In genomic region chr16:10536814-10537389, GRCh38 we compare ENCODE assay signal across 20 cellular contexts. TPM values are rescaled to one million over a fixed set of nuclear protein-coding genes. Genes with fewer than 3 reads are reported as not detected.
DNase-seq lines count a peak whose midpoint lies in the region; ATAC-seq, FAIRE-seq and TF ChIP-seq lines count a peak whose summit lies in the region.
"Had no signal": no experiment of that assay in that cellular context is flagged by ENCODE, and none has a peak within 500 bp of the region (broad histone marks: within the 10 kb centered on the region; RNA-seq: fewer than 3 reads in every experiment).

No MANE protein-coding gene starts in this region.

- H3K4me1 ChIP-seq in HCT116 (ENCODE audit: control insufficient read depth in 1 of 2, insufficient read depth in 2 of 2, low read length in 2 of 2) (peaks cover 10 to 21% of the 10 kb centered on the region in 2 experiments), GM12878 (ENCODE audit: control insufficient read depth, insufficient read depth, low read length) (no peaks in the 10 kb centered on the region)

- DNase-seq in GM12865 (ENCODE audit: low read depth) (peak; percentile 58), HCT116 (ENCODE audit: low read depth, low spot score) (no peak), GM12878 (ENCODE audit: low read depth, low spot score) (peak; percentile 35), left lobe of liver (ENCODE audit: low spot score) (peak; percentile 51), NCI-H1436 treated with DMSO at 0.1 percent for 48 hours (lab: John Stamatoyannopoulos, UW) (no peak)
- no peak for DNase-seq in activated effector memory CD4-positive, alpha-beta T cell treated with anti-CD3 and anti-CD28 coated beads, Interleukin-2, amount 50 U/mL, for 16 hours
- no peak for DNase-seq in activated CD8-positive, alpha-beta T cell treated with anti-CD3 and anti-CD28 coated beads, Interleukin-2, amount 10 ng/mL, durations not matched to agents 7 days and 5 days
- DNase-seq: ACHN; CD4-positive, alpha-beta memory T cell; GF-D8; MG63; NCI-H1092 treated with DMSO at 0.1 percent for 48 hours; NCI-H187; NCI-H2171; NCI-H774; SHP77 treated with DMSO at 0.1 percent for 48 hours had no signal

- TF ChIP-seq CTCF in GM12865 (IDR thresholded peaks at IDR 0.05; ENCODE audit: insufficient read depth, low read depth, low read length, missing control alignments) (no peak), HCT116 (IDR thresholded peaks at IDR 0.05 in 2 of 3, conservative IDR thresholded peaks at IDR 0.05 in 1 of 3; ENCODE audit: borderline replicate concordance in 1 of 3, insufficient read depth in 1 of 3, low read depth in 2 of 3, low read length in 2 of 3) (no peak), GM12878 (IDR thresholded peaks at IDR 0.05 in 2 of 3, conservative IDR thresholded peaks at IDR 0.05 in 1 of 3; ENCODE audit: control insufficient read depth in 2 of 3, extremely low read depth in 1 of 3, insufficient read depth in 1 of 3, low read depth in 3 of 3, low read length in 3 of 3) (no peak)

- POLR2A ChIA-PET in HCT116 (lab: Charles Lee) (no interaction called here), GM12878 (lab: Charles Lee) (no interaction called here)
- POLR2A ChIA-PET in activated CD8-positive, alpha-beta T cell treated with anti-CD3 and anti-CD28 coated beads, Interleukin-2, amount 10 ng/mL, durations not matched to agents 7 days and 5 days (lab: Charles Lee) = no interaction called here

- H3K27ac Mint-ChIP-seq in activated CD8-positive, alpha-beta T cell treated with anti-CD3 and anti-CD28 coated beads, Interleukin-2, amount 10 ng/mL, durations not matched to agents 7 days and 5 days = no peak overlapping the region
- H3K27ac Mint-ChIP-seq: B cell; CD4-positive, alpha-beta memory T cell had no signal

- CTCF ChIA-PET in HCT116 (lab: Charles Lee) (no interaction called here), GM12878 (lab: Yijun Ruan, JAX) (interaction anchor here (1.1 to 1.8 kb wide), 2 partner anchors 14 to 199 kb away, joined by 3 to 6 read pairs; no protein-coding TSS in a partner anchor)
- CTCF ChIA-PET in activated CD8-positive, alpha-beta T cell treated with anti-CD3 and anti-CD28 coated beads, Interleukin-2, amount 10 ng/mL, durations not matched to agents 7 days and 5 days (lab: Charles Lee) = interaction anchor here (0.8 kb wide), 1 partner anchor 73 kb away, joined by 3 read pairs; no protein-coding TSS in a partner anchor

- no TSS peak for BruUV-seq in HCT116 (replicated peaks; lab: Mats Ljungman, UMichigan)
- no TSS peak for BruUV-seq in GM12878 (replicated peaks; lab: Mats Ljungman, UMichigan)

- in situ Hi-C loops in GM12878 (cut with MboI) = no loop called here

- intact Hi-C loops in HCT116 (cut with micrococcal nuclease) (no loop called here), GM12878 (cut with micrococcal nuclease; ENCODE audit: unreplicated experiment) (loop anchor here (5.0 kb wide), 1 partner anchor 60 kb away; no protein-coding TSS in a partner anchor)

- 20% methylated on average over 5 of the region's 5 CpGs for WGBS in GM12878 (ENCODE audit: insufficient coverage, insufficient replicate concordance, low lambda C conversion rate, missing lambda C conversion rate)

- RAD21 ChIA-PET in HCT116 (lab: Charles Lee; ENCODE audit: low non-redundant PET in 1 of 2, low total read pairs in 2 of 2, uncharacterized antibody in 2 of 2, unreplicated experiment in 2 of 2) = no interaction called here
- RAD21 ChIA-PET in GM12878 (lab: Charles Lee; ENCODE audit: unreplicated experiment) = interaction anchor here (1.0 kb wide), 1 partner anchor 60 kb away, joined by 3 read pairs; no protein-coding TSS in a partner anchor

- FAIRE-seq in GM12878 (lab: Jason Lieb, UNC) = no peak
- FAIRE-seq: GM18507 had no signal

- no peaks in the 10 kb centered on the region for H3K9me2 ChIP-seq in HCT116 (ENCODE audit: insufficient read depth)

- H3K4me2 ChIP-seq in HCT116 (ENCODE audit: low read length) (peak overlapping the region; percentile 9; the same call in 1 of the 2 replicates), GM12878 (ENCODE audit: control insufficient read depth, insufficient read depth) (no peak overlapping the region)
- H3K4me2 ChIP-seq: KMS-11 had no signal

- peaks cover 0 to 5% of the 10 kb centered on the region in 2 experiments; a peak in 2 of 4 replicates for H3K36me3 ChIP-seq in HCT116 (ENCODE audit: control insufficient read depth in 1 of 2, insufficient read depth in 2 of 2, low read length in 2 of 2)
- no peaks in the 10 kb centered on the region for H3K36me3 ChIP-seq in GM12878 (ENCODE audit: control insufficient read depth in 2 of 2, insufficient read depth in 2 of 2, low read length in 1 of 2)

- H4K20me1 ChIP-seq in HCT116 (ENCODE audit: insufficient read depth) (no peaks in the 10 kb centered on the region), GM12878 (ENCODE audit: control insufficient read depth, insufficient read depth) (no peaks in the 10 kb centered on the region)

- H3K27ac ChIP-seq in HCT116 (ENCODE audit: low read depth, low read length) = no peak overlapping the region
- H3K27ac ChIP-seq in GM12878 (ENCODE audit: control insufficient read depth, insufficient read depth) = no peak overlapping the region
- H3K27ac ChIP-seq: KMS-11 had no signal

- no peak for ATAC-seq in HCT116
- peak; percentile 88 for ATAC-seq in GM12878
- ATAC-seq in left lobe of liver = peak; percentile 76
- no peak for ATAC-seq in GM18502 (IDR thresholded peaks at IDR 0.05; ENCODE audit: poor library complexity, unreplicated experiment)
- no peak for ATAC-seq in activated CD8-positive, alpha-beta T cell treated with anti-CD3 and anti-CD28 coated beads, Interleukin-2, amount 10 ng/mL, durations not matched to agents 7 days and 5 days

- SMC1A ChIA-PET in GM12878 (lab: Charles Lee; ENCODE audit: uncharacterized antibody, unreplicated experiment) = interaction anchor here (0.7 to 0.9 kb wide), 2 partner anchors 16 to 22 kb away, joined by 3 to 4 read pairs; no protein-coding TSS in a partner anchor

- H3K4me3 ChIP-seq in GM12865 (ENCODE audit: low read depth, low read length) (no peak overlapping the region), HCT116 (replicated peaks in 1 of 2; ENCODE audit: low read depth in 1 of 2, low read length in 2 of 2) (no peak overlapping the region), GM12878 (no peak overlapping the region)
- H3K4me3 ChIP-seq: MG63 had no signal

- H3K9ac ChIP-seq in HCT116 (ENCODE audit: low read length) (no peak overlapping the region), GM12878 (ENCODE audit: control insufficient read depth, insufficient read depth, low read length) (no peak overlapping the region)
- H3K9ac ChIP-seq: KMS-11 had no signal

- no peaks in the 10 kb centered on the region for H3K4me1 Mint-ChIP-seq in activated CD8-positive, alpha-beta T cell treated with anti-CD3 and anti-CD28 coated beads, Interleukin-2, amount 10 ng/mL, durations not matched to agents 7 days and 5 days (ENCODE audit: low read depth)
- H3K4me1 Mint-ChIP-seq: B cell; CD4-positive, alpha-beta memory T cell had no signal

- H3K9me3 ChIP-seq in HCT116 (ENCODE audit: control insufficient read depth in 1 of 2, insufficient read depth in 1 of 2, low read depth in 1 of 2, low read length in 2 of 2) (no peaks in the 10 kb centered on the region), GM12878 (replicated peaks; ENCODE audit: control insufficient read depth, insufficient read depth, low read length) (no peaks in the 10 kb centered on the region)
- H3K9me3 ChIP-seq: MG63 had no signal

- no peaks in the 10 kb centered on the region for H3K36me3 Mint-ChIP-seq in activated CD8-positive, alpha-beta T cell treated with anti-CD3 and anti-CD28 coated beads, Interleukin-2, amount 10 ng/mL, durations not matched to agents 7 days and 5 days (ENCODE audit: low read depth)
- H3K36me3 Mint-ChIP-seq: CD4-positive, alpha-beta memory T cell had no signal

- H3K79me2 ChIP-seq in HCT116 (ENCODE audit: insufficient read depth, low read length) (no peaks in the 10 kb centered on the region), GM12878 (ENCODE audit: control insufficient read depth, insufficient read depth, low read length) (no peaks in the 10 kb centered on the region)

- no peak overlapping the region for H2AFZ ChIP-seq in HCT116 (ENCODE audit: low read depth, low read length, poor library complexity, severe bottlenecking)
- no peak overlapping the region for H2AFZ ChIP-seq in GM12878 (ENCODE audit: control insufficient read depth, low read depth, low read length)

- peak in 1 of 2 experiments; percentile 26; a peak in 2 of 4 replicates for TF ChIP-seq EP300 in GM12878 (IDR thresholded peaks at IDR 0.05; ENCODE audit: borderline replicate concordance in 1 of 2, control insufficient read depth in 1 of 2, low read depth in 2 of 2, low read length in 2 of 2)

- no peaks in the 10 kb centered on the region for H3K27me3 Mint-ChIP-seq in activated CD8-positive, alpha-beta T cell treated with anti-CD3 and anti-CD28 coated beads, Interleukin-2, amount 10 ng/mL, durations not matched to agents 7 days and 5 days (ENCODE audit: low read depth)

- TF ChIP-seq RAD21 in HCT116 (IDR thresholded peaks at IDR 0.05; ENCODE audit: low read depth) (no peak), GM12878 (IDR thresholded peaks at IDR 0.05; ENCODE audit: insufficient read depth, low read depth, low read length) (no peak)

- no peaks in the 10 kb centered on the region for H3K27me3 ChIP-seq in HCT116 (ENCODE audit: insufficient read depth, low read length)
- H3K27me3 ChIP-seq in GM12878 (replicated peaks in 1 of 2; ENCODE audit: control insufficient read depth in 2 of 2, insufficient read depth in 2 of 2, low read length in 1 of 2) = no peaks in the 10 kb centered on the region
- H3K27me3 ChIP-seq: MG63 had no signal

- no peak for TF ChIP-seq POLR2A in HCT116 (IDR thresholded peaks at IDR 0.05; ENCODE audit: borderline replicate concordance, extremely low read depth, insufficient read depth, insufficient read length)
- TF ChIP-seq POLR2A in GM12878 (IDR thresholded peaks at IDR 0.05; ENCODE audit: low read depth, low read length) = no peak

- H3K9me3 Mint-ChIP-seq in activated CD8-positive, alpha-beta T cell treated with anti-CD3 and anti-CD28 coated beads, Interleukin-2, amount 10 ng/mL, durations not matched to agents 7 days and 5 days (ENCODE audit: insufficient read depth) = no peaks in the 10 kb centered on the region
- H3K9me3 Mint-ChIP-seq: CD4-positive, alpha-beta memory T cell had no signal

- H3K4me3 Mint-ChIP-seq in activated CD8-positive, alpha-beta T cell treated with anti-CD3 and anti-CD28 coated beads, Interleukin-2, amount 10 ng/mL, durations not matched to agents 7 days and 5 days = no peak overlapping the region
- H3K4me3 Mint-ChIP-seq: B cell; CD4-positive, alpha-beta memory T cell had no signal

RNA-seq across cellular contexts. Expression of gene EMP2, which starts 43.5 kb away (rescaled TPM):
- total RNA-seq in HCT116 (2021; ENCODE audit: unreplicated experiment) = 32.6 TPM
- polyA plus RNA-seq in HCT116 (2012) = 22.0 and 26.1 TPM in 2 replicates
- total RNA-seq in GM12878 (2013; cell fraction: nucleolus; rRNA removed) = 0.95 and 1.0 TPM in 2 replicates
- total RNA-seq in GM12878 (2014; rRNA removed) = 3.2 and 3.4 TPM in 2 replicates
- total RNA-seq in GM12878 (2014; rRNA removed; fragmentation: Illumina TruSeq; extraction: Trizol) = 2.6 and 2.9 TPM in 2 replicates
- 5.7 and 5.8 TPM in 2 replicates for total RNA-seq in GM12878 (2021)
- 1.9 TPM for polyA plus RNA-seq in GM12878 (2011; ENCODE audit: low read depth)
- polyA plus RNA-seq in GM12878 (2011; rRNA removed) = 0.20 and 0.41 TPM in 2 replicates
- 0.15 and 0.33 TPM in 2 replicates for polyA plus RNA-seq in GM12878 (2011; cell fraction: cytosol; rRNA removed)
- 0.26 and 0.31 TPM in 2 replicates for polyA plus RNA-seq in GM12878 (2011; cell fraction: nucleus; rRNA removed)
- 0.80 and 0.93 TPM in 2 replicates for polyA plus RNA-seq in GM12878 (2012)
- 2.9 and 3.6 TPM in 2 replicates for polyA plus RNA-seq in GM12878 (2014; fragmentation: Illumina TruSeq; extraction: Trizol)
- polyA plus RNA-seq in GM12878 (2014; fragmentation: Nextera tagmentation; extraction: Ambion mirVana) = 1 to 10 TPM; 4.4 to 6.1 TPM
- polyA plus RNA-seq in GM12878 (2014; rRNA removed) = 2.9 and 3.1 TPM in 2 replicates
- 10 to 100 TPM in 1 of 2 experiments, 1 to 10 TPM in 1; 8.9 to 10.4 TPM for polyA plus RNA-seq in GM12878 (2016; fragmentation: Nextera tagmentation; extraction: Ambion mirVana)
- 0.41 and 0.51 TPM in 2 replicates for polyA minus RNA-seq in GM12878 (2011; rRNA and poly(A)+ RNA removed)
- polyA minus RNA-seq in GM12878 (2011; cell fraction: cytosol; rRNA and poly(A)+ RNA removed) = 0.53 and 0.83 TPM in 2 replicates
- polyA minus RNA-seq in GM12878 (2011; cell fraction: nucleus; rRNA and poly(A)+ RNA removed) = 0.12 and 0.29 TPM in 2 replicates
- 86.6 TPM for total RNA-seq in left lobe of liver
- not detected for total RNA-seq in activated CD8-positive, alpha-beta T cell treated with anti-CD3 and anti-CD28 coated beads, Interleukin-2, amount 10 ng/mL, durations not matched to agents 7 days and 5 days
- total RNA-seq: B cell; CD4-positive, alpha-beta memory T cell had no signal
- polyA plus RNA-seq: CD4-positive, alpha-beta memory T cell had no signal

Comparison
In these comparisons a context has a peak if more than half of its experiments do, and no peak if none do; other contexts are left out.
1. DNase-seq: peak in GM12865 (single experiment), GM12878 (single experiment) and left lobe of liver (single experiment); none in HCT116 (single experiment), NCI-H1436 treated with DMSO at 0.1 percent for 48 hours (single experiment), activated effector memory CD4-positive, alpha-beta T cell treated with anti-CD3 and anti-CD28 coated beads, Interleukin-2, amount 50 U/mL, for 16 hours (single experiment) and activated CD8-positive, alpha-beta T cell treated with anti-CD3 and anti-CD28 coated beads, Interleukin-2, amount 10 ng/mL, durations not matched to agents 7 days and 5 days (single experiment).
2. ATAC-seq: peak in GM12878 (single experiment) and left lobe of liver (single experiment); none in HCT116 (single experiment), GM18502 (single experiment) and activated CD8-positive, alpha-beta T cell treated with anti-CD3 and anti-CD28 coated beads, Interleukin-2, amount 10 ng/mL, durations not matched to agents 7 days and 5 days (single experiment).